Comparison of ENCODE assay signal across 1 cellular context in genomic region chr19:44613295-44614168, GRCh38.
TF ChIP-seq lines count a peak whose summit lies in the region.

Gene IGSF23, plus strand, starts transcription at chr19:44613563. Its CDS starts 83 bp downstream, at chr19:44613646.

TF ChIP-seq in HepG2, 621 proteins besides CTCF, POLR2A, EP300 and RAD21 (continued from another document and continues in another):
- TF ChIP-seq HMGXB4 (CRISPR knock-in tag; IDR thresholded peaks at IDR 0.05; ENCODE audit: borderline replicate concordance in 1 of 2, low read depth in 1 of 2): peak in 1 of 2 experiments; percentile 25; a peak in 1 of 4 replicates
- no peak for TF ChIP-seq KLF15 (CRISPR knock-in tag; IDR thresholded peaks at IDR 0.05; ENCODE audit: borderline replicate concordance)
- TF ChIP-seq ZBTB40 (IDR thresholded peaks at IDR 0.05): no peak
- no peak; the same call in 1 of the 2 replicates for TF ChIP-seq ZBTB40 (CRISPR knock-in tag; IDR thresholded peaks at IDR 0.05)
- TF ChIP-seq ONECUT2 (CRISPR knock-in tag; IDR thresholded peaks at IDR 0.05): no peak
- no peak for TF ChIP-seq ZNF747 (CRISPR knock-in tag; IDR thresholded peaks at IDR 0.05; ENCODE audit: borderline replicate concordance)
- peak; percentile 80 for TF ChIP-seq HDAC2 (CRISPR knock-in tag; IDR thresholded peaks at IDR 0.05)
- no peak for TF ChIP-seq ELF4 (CRISPR knock-in tag; IDR thresholded peaks at IDR 0.05; ENCODE audit: borderline replicate concordance)
- TF ChIP-seq MAFG (CRISPR knock-in tag; IDR thresholded peaks at IDR 0.05): no peak
- TF ChIP-seq TCF7 (IDR thresholded peaks at IDR 0.05; ENCODE audit: low read depth): peak; percentile 93
- TF ChIP-seq ZNF609 (CRISPR knock-in tag; IDR thresholded peaks at IDR 0.05; ENCODE audit: borderline replicate concordance): peak; percentile 77
- TF ChIP-seq ZNF570 (CRISPR knock-in tag; IDR thresholded peaks at IDR 0.05; ENCODE audit: borderline replicate concordance): 0 out of 2 replicates have a peak, but pooled peaks have one; percentile 37
- no peak for TF ChIP-seq ZNF142 (CRISPR knock-in tag; IDR thresholded peaks at IDR 0.05)
- TF ChIP-seq PBX3 (CRISPR knock-in tag; IDR thresholded peaks at IDR 0.05; ENCODE audit: borderline replicate concordance): no peak
- TF ChIP-seq HNF4G (IDR thresholded peaks at IDR 0.05; ENCODE audit: borderline replicate concordance, low read depth, low read length): peak; percentile 97
- TF ChIP-seq HNF4G (CRISPR knock-in tag; IDR thresholded peaks at IDR 0.05; ENCODE audit: borderline replicate concordance, low read depth): peak; percentile 97
- TF ChIP-seq RORA (CRISPR knock-in tag; IDR thresholded peaks at IDR 0.05): no peak
- no peak for TF ChIP-seq ZBTB26 (CRISPR knock-in tag; IDR thresholded peaks at IDR 0.05; ENCODE audit: borderline replicate concordance)
- TF ChIP-seq SOX5 (CRISPR knock-in tag; IDR thresholded peaks at IDR 0.05; ENCODE audit: borderline replicate concordance): peak; percentile 68; the same call in 1 of the 2 replicates
- 0 out of 2 replicates have a peak, but pooled peaks have one; percentile 18 for TF ChIP-seq ZNF292 (CRISPR knock-in tag; IDR thresholded peaks at IDR 0.05; ENCODE audit: borderline replicate concordance, low read depth)
- no peak for TF ChIP-seq ZNF275 (CRISPR knock-in tag; IDR thresholded peaks at IDR 0.05; ENCODE audit: borderline replicate concordance)
- TF ChIP-seq ETV5 (CRISPR knock-in tag; IDR thresholded peaks at IDR 0.05; ENCODE audit: borderline replicate concordance): peak; percentile 22; the same call in 1 of the 2 replicates
- TF ChIP-seq MYC (CRISPR knock-in tag; IDR thresholded peaks at IDR 0.05; ENCODE audit: borderline replicate concordance): no peak
- TF ChIP-seq SSRP1 (CRISPR knock-in tag; IDR thresholded peaks at IDR 0.05): peak; percentile 67; the same call in 1 of the 2 replicates
- peak; percentile 64 for TF ChIP-seq FOXA3 (CRISPR knock-in tag; IDR thresholded peaks at IDR 0.05)
